In the genomic region with DNA sequence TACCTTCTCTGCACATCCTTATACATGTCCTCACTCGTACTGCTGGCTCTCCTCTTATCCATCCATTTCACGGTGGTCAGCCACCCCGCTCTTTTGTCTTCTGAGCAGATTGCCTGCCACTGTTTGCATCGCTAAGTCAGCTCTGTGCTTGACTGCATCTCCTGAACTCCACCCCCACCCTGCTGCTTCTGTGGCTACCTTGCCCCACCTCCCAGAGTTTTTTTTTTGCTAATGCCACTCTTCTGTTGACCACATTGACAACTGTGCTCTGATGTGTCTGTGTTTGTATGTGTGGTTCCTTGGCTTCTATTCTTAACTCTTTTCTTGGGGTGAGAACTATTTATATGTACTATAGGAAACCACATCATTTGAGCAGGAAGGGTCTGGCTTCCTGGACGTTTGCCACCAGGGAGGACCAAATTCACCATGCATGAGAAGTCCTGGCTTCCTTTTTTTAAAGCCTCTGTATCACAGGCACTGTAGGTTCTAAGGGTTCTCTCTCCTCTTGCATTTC, we compare ENCODE assay signal across 1 cellular context.
TF ChIP-seq lines count a peak whose summit lies in the region.

No MANE protein-coding gene starts in this region.

TF ChIP-seq in GM12878, 131 proteins besides CTCF, POLR2A, EP300 and RAD21 (continued from another document):
- TF ChIP-seq ZZZ3 (IDR thresholded peaks at IDR 0.05; ENCODE audit: control insufficient read depth, insufficient read length, low read depth) (no peak), STAT1 (conservative IDR thresholded peaks at IDR 0.05) (no peak), IRF4 (IDR thresholded peaks at IDR 0.05; ENCODE audit: low read depth, low read length) (peak; percentile 60; the same call in 1 of the 2 replicates), NR2C2 (IDR thresholded peaks at IDR 0.05; ENCODE audit: borderline replicate concordance, control insufficient read depth, insufficient read length, low read depth) (no peak), BACH1 (IDR thresholded peaks at IDR 0.05; ENCODE audit: borderline replicate concordance) (no peak), RBBP5 (conservative IDR thresholded peaks at IDR 0.05) (no peak), NFIC (IDR thresholded peaks at IDR 0.05; ENCODE audit: low read depth, low read length) (peak; percentile 97), RELB (IDR thresholded peaks at IDR 0.05; ENCODE audit: low read depth) (peak; percentile 79; the same call in 1 of the 2 replicates), EZH2 (IDR thresholded peaks at IDR 0.05; ENCODE audit: borderline replicate concordance, control insufficient read depth, low read depth, low read length) (no peak), TCF3 (IDR thresholded peaks at IDR 0.05; ENCODE audit: borderline replicate concordance, insufficient read depth, low read depth, low read length) (no peak), ESRRA (IDR thresholded peaks at IDR 0.05; ENCODE audit: low read length) (no peak), ZNF622 (IDR thresholded peaks at IDR 0.05) (no peak), SPI1 (IDR thresholded peaks at IDR 0.05; ENCODE audit: borderline replicate concordance, insufficient read depth, low read depth, low read length) (peak; percentile 64; the same call in 1 of the 2 replicates), NRF1 (conservative IDR thresholded peaks at IDR 0.05; ENCODE audit: low read depth, low read length) (no peak), KLF5 (IDR thresholded peaks at IDR 0.05; ENCODE audit: partially characterized antibody) (no peak), MAX (IDR thresholded peaks at IDR 0.05; ENCODE audit: low read depth, low read length) (no peak), ZBED1 (IDR thresholded peaks at IDR 0.05; ENCODE audit: borderline replicate concordance) (peak; percentile 93; the same call in 1 of the 2 replicates), PAX8 (IDR thresholded peaks at IDR 0.05) (no peak), NR2C1 (IDR thresholded peaks at IDR 0.05) (no peak), CBX3 (IDR thresholded peaks at IDR 0.05; ENCODE audit: borderline replicate concordance, low read depth) (no peak), E2F8 (IDR thresholded peaks at IDR 0.05; ENCODE audit: low read depth, partially characterized antibody) (no peak)
- TF ChIP-seq, protein P1, sequence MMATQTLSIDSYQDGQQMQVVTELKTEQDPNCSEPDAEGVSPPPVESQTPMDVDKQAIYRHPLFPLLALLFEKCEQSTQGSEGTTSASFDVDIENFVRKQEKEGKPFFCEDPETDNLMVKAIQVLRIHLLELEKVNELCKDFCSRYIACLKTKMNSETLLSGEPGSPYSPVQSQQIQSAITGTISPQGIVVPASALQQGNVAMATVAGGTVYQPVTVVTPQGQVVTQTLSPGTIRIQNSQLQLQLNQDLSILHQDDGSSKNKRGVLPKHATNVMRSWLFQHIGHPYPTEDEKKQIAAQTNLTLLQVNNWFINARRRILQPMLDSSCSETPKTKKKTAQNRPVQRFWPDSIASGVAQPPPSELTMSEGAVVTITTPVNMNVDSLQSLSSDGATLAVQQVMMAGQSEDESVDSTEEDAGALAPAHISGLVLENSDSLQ (IDR thresholded peaks at IDR 0.05) = peak; percentile 90
